Comparison of ENCODE assay signal across 18 cellular contexts in the genomic region with DNA sequence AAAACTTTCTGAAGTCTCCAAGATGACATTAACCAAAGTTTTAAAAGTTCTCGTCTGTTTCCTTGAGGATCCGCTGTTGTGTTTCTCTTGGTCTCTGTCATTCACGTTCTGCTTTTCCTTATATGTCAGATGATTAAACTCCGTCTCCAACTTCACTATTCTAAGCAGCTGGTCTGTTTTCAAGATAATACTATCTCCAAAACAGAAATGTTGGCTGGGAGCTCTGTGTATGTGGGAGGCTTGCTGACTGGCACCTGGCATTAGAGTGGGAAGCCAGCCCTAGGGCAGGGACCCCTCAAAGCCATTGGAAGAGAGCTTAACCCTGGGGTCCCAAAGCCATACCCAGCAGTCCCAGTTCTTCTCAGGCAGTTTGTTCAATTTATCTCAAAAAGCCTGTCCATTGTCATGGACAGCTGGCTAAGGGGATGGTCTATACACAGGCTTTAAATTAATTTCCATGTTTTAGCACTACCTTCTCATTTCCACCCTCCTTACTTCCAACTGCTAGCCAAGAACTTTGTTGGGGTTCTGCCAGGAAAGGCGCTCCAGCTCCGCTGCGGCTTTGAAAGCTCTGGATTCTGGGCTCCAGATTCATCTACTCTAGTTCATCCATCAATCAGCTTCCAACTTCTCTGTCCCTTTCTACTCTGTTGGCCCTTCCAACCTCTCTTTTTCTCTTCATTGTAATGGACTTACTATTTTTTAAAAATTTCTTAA. TPM values are rescaled to one million over a fixed set of nuclear protein-coding genes. Genes with fewer than 3 reads are reported as not detected.
DNase-seq lines count a peak whose midpoint lies in the region; ATAC-seq, FAIRE-seq and TF ChIP-seq lines count a peak whose summit lies in the region.
"Had no signal": no experiment of that assay in that cellular context is flagged by ENCODE, and none has a peak within 500 bp of the region (broad histone marks: within the 10 kb centered on the region; RNA-seq: fewer than 3 reads in every experiment).

No MANE protein-coding gene starts in this region.

- H3K27ac ChIP-seq in H1 (ENCODE audit: low read depth, low read length) = peak overlapping the region; percentile 46; the same call in 1 of the 2 replicates
- H3K27ac ChIP-seq in transverse colon = peak overlapping the region in 3 of 4 donors; percentile 28 to 40 (median 31)
- no peak overlapping the region for H3K27ac ChIP-seq in colonic mucosa
- H3K27ac ChIP-seq: coronary artery, skin epidermis had no signal

- H3K27ac Mint-ChIP-seq in activated T-cell treated with anti-CD3 and anti-CD28 coated beads, Interleukin-2, amount 50 U/mL, for 72 hours = peak overlapping the region; percentile 77
- H3K27ac Mint-ChIP-seq in mesothelial cell of epicardium = peak overlapping the region; percentile 35

- H3K4me1 ChIP-seq in H1 (replicated peaks in 1 of 4; ENCODE audit: control insufficient read depth in 3 of 4, insufficient read depth in 4 of 4, low read length in 3 of 4) (peaks cover 0 to 6% (median 4%) of the 10 kb centered on the region in 4 experiments; a peak in 2 of 7 replicates), transverse colon (peaks cover 10 to 58% (median 31%) of the 10 kb centered on the region in 4 donors), colonic mucosa (peaks cover 3% of the 10 kb centered on the region)

- no peak for DNase-seq in activated T-cell treated with anti-CD3 and anti-CD28 coated beads, Interleukin-2, amount 50 U/mL, for 72 hours
- no peak for DNase-seq in activated T-cell treated with anti-CD3 and anti-CD28 coated beads, Interleukin-2, amount 50 U/mL, for 1 hour
- no peak for DNase-seq in H1 (ENCODE audit: low read depth in 1 of 2, low spot score in 2 of 2)
- DNase-seq in mesothelial cell of epicardium (ENCODE audit: low spot score in 2 of 2, unreplicated experiment in 2 of 2) = no peak
- no peak for DNase-seq in transverse colon
- DNase-seq in cerebellum (ENCODE audit: low spot score) = no peak
- DNase-seq in stimulated activated CD4-positive, alpha-beta T cell treated with anti-CD3 and anti-CD28 coated beads, Interleukin-1b, Interleukin-23, amount 100 ng/mL, for 48 hours = no peak
- no peak for DNase-seq in colonic mucosa
- DNase-seq: activated CD8-positive, alpha-beta T cell treated with anti-CD3 and anti-CD28 coated beads for 36 hours; activated effector memory CD4-positive, alpha-beta T cell treated with anti-CD3 and anti-CD28 coated beads, Interleukin-2, amount 50 U/mL, for 16 hours; IMR-90; kidney; NCI-H1930; SIG-M5; stimulated activated naive CD4-positive, alpha-beta T cell treated with Interleukin-2 at 50 U/mL for 16 hours; T1000 had no signal

- H2BK12ac ChIP-seq in H1 (ENCODE audit: low read depth, low read length) = no peak overlapping the region

- in situ Hi-C loops in transverse colon (cut with MboI; ENCODE audit: low pct_ligation_motif_present in 1 of 4, low pct_unique_long_range_greater_than_20kb in 1 of 4, low sequenced_read_pairs in 3 of 4) = no loop called here

- peaks cover 3 to 14% of the 10 kb centered on the region in 2 donors for H3K36me3 Mint-ChIP-seq in activated T-cell treated with anti-CD3 and anti-CD28 coated beads, Interleukin-2, amount 50 U/mL, for 72 hours (ENCODE audit: insufficient read depth in 2 of 2)
- H3K36me3 Mint-ChIP-seq in mesothelial cell of epicardium = peaks cover 13% of the 10 kb centered on the region

- CTCF ChIA-PET in H1 (lab: Charles Lee; ENCODE audit: partially characterized antibody) = interaction anchor here (0.9 to 1.2 kb wide), 5 partner anchors 11 to 153 kb away, joined by 3 to 4 read pairs (median 3); no protein-coding TSS in a partner anchor

- no peak overlapping the region; a peak in 1 of 8 replicates for H3K4me3 ChIP-seq in H1 (ENCODE audit: extremely low read depth in 1 of 4, insufficient read depth in 2 of 4, low read depth in 3 of 4, low read length in 4 of 4)
- H3K4me3 ChIP-seq in transverse colon = no peak overlapping the region
- H3K4me3 ChIP-seq in colonic mucosa = no peak overlapping the region
- H3K4me3 ChIP-seq: coronary artery, skin epidermis had no signal

- no peak overlapping the region for H3K9ac ChIP-seq in H1 (replicated peaks in 1 of 4; ENCODE audit: extremely low read depth in 1 of 4, low read depth in 3 of 4, low read length in 3 of 4)
- no peak overlapping the region for H3K9ac ChIP-seq in colonic mucosa (ENCODE audit: low read depth in 2 of 2, low read length in 2 of 2)

- peaks cover 7 to 8% of the 10 kb centered on the region in 2 experiments for H4K20me1 ChIP-seq in H1 (replicated peaks in 1 of 2; ENCODE audit: control insufficient read depth in 1 of 2, insufficient read depth in 2 of 2, low read length in 2 of 2)

- peaks cover 5% of the 10 kb centered on the region for H3K4me1 Mint-ChIP-seq in activated T-cell treated with anti-CD3 and anti-CD28 coated beads, Interleukin-2, amount 50 U/mL, for 72 hours (ENCODE audit: low read depth)
- H3K4me1 Mint-ChIP-seq in mesothelial cell of epicardium = peaks cover 6% of the 10 kb centered on the region

- ATAC-seq in activated T-cell treated with anti-CD3 and anti-CD28 coated beads, Interleukin-2, amount 50 U/mL, for 72 hours (replicated peaks in 1 of 2) = no peak
- ATAC-seq: activated CD8-positive, alpha-beta T cell treated with anti-CD3 and anti-CD28 coated beads for 36 hours had no signal

- H2BK15ac ChIP-seq in H1 (ENCODE audit: low read length) = no peak overlapping the region

- H3K56ac ChIP-seq in H1 (replicated peaks; ENCODE audit: insufficient read length, low read depth, low read length) = no peak overlapping the region

- H3K4me2 ChIP-seq in H1 (ENCODE audit: insufficient read depth in 1 of 2, low read depth in 2 of 2, low read length in 2 of 2) = peak overlapping the region; percentile 33 to 37; a peak in 3 of 4 replicates

- H2BK120ac ChIP-seq in H1 (replicated peaks; ENCODE audit: low read depth, low read length) = no peak overlapping the region

- H3K79me1 ChIP-seq in H1 (ENCODE audit: low read depth, low read length) = peaks cover 5% of the 10 kb centered on the region; the same call in 1 of the 2 replicates

- FAIRE-seq in H1 (lab: Jason Lieb, UNC) = no peak
- FAIRE-seq: kidney had no signal

- TF ChIP-seq CTCF in H1 (IDR thresholded peaks at IDR 0.05; ENCODE audit: control extremely low read depth in 1 of 3, insufficient read depth in 1 of 3, low read depth in 1 of 3, low read length in 3 of 3) (no peak), mesothelial cell of epicardium (IDR thresholded peaks at IDR 0.05; ENCODE audit: unreplicated experiment) (no peak), transverse colon (IDR thresholded peaks at IDR 0.05) (no peak), colonic mucosa (IDR thresholded peaks at IDR 0.05) (no peak)

- no peaks in the 10 kb centered on the region for H3K23me2 ChIP-seq in H1 (ENCODE audit: low read depth, low read length)

- TF ChIP-seq EP300 in H1 (IDR thresholded peaks at IDR 0.05; ENCODE audit: borderline replicate concordance in 1 of 2, low read depth in 2 of 2, low read length in 2 of 2) (no peak), transverse colon (IDR thresholded peaks at IDR 0.05; ENCODE audit: low read depth) (no peak)

- no peak overlapping the region for H2BK20ac ChIP-seq in H1 (ENCODE audit: low read length)

- H2AFZ ChIP-seq in H1 (ENCODE audit: low read length) = no peak overlapping the region

- peaks cover 2 to 31% (median 13%) of the 10 kb centered on the region in 4 experiments; a peak in 6 of 8 replicates for H3K36me3 ChIP-seq in H1 (ENCODE audit: control insufficient read depth in 2 of 4, insufficient read depth in 4 of 4, low read length in 3 of 4)
- peaks cover 0 to 29% (median 8%) of the 10 kb centered on the region in 4 donors for H3K36me3 ChIP-seq in transverse colon
- H3K36me3 ChIP-seq in colonic mucosa = peaks cover 4% of the 10 kb centered on the region

- 91% methylated on average over 7 of the region's 7 CpGs; no CpG with 5 or more reads in 1 of the 2 experiments for WGBS in H1 (ENCODE audit: extremely low coverage in 1 of 2, insufficient coverage in 1 of 2, insufficient read length in 1 of 2, insufficient replicate concordance in 2 of 2, low coverage in 1 of 2, low lambda C conversion rate in 2 of 2, missing lambda C conversion rate in 1 of 2), 2 experiments
- WGBS in transverse colon (ENCODE audit: low coverage in 1 of 2), 2 donors = 40 to 65% methylated on average over 3 to 7 of the region's 7 CpGs

- POLR2A ChIA-PET in H1 (lab: Charles Lee; ENCODE audit: partially characterized antibody) = interaction anchor here (1.2 to 3.3 kb wide), 3 partner anchors 10 to 72 kb away, joined by 3 to 22 read pairs (median 3); partner anchors contain the start of gene BTBD1

- H3K79me2 ChIP-seq in H1 (ENCODE audit: control insufficient read depth in 1 of 2, insufficient read depth in 2 of 2, low read length in 2 of 2) = peaks cover 6 to 58% of the 10 kb centered on the region in 2 experiments

- TF ChIP-seq RAD21 in H1 (IDR thresholded peaks at IDR 0.05 in 1 of 2, conservative IDR thresholded peaks at IDR 0.05 in 1 of 2; ENCODE audit: low read depth in 2 of 2, low read length in 2 of 2) = no peak

- H4K5ac ChIP-seq in H1 (ENCODE audit: insufficient read length, low read depth, low read length) = no peak overlapping the region

- no peaks in the 10 kb centered on the region for H3K27me3 Mint-ChIP-seq in activated T-cell treated with anti-CD3 and anti-CD28 coated beads, Interleukin-2, amount 50 U/mL, for 72 hours (ENCODE audit: low read depth)
- H3K27me3 Mint-ChIP-seq in mesothelial cell of epicardium (ENCODE audit: low read depth) = no peaks in the 10 kb centered on the region
- H3K27me3 Mint-ChIP-seq: activated CD8-positive, alpha-beta T cell treated with anti-CD3 and anti-CD28 coated beads for 36 hours had no signal

- no peak overlapping the region for H3K4ac ChIP-seq in H1 (replicated peaks; ENCODE audit: insufficient read length, low read depth, low read length)

- H2BK5ac ChIP-seq in H1 (ENCODE audit: low read depth, low read length) = no peak overlapping the region

- H3K9me3 Mint-ChIP-seq in activated T-cell treated with anti-CD3 and anti-CD28 coated beads, Interleukin-2, amount 50 U/mL, for 72 hours = no peaks in the 10 kb centered on the region
- no peaks in the 10 kb centered on the region for H3K9me3 Mint-ChIP-seq in mesothelial cell of epicardium
- H3K9me3 Mint-ChIP-seq: activated CD8-positive, alpha-beta T cell treated with anti-CD3 and anti-CD28 coated beads for 36 hours had no signal

- H3K9me3 ChIP-seq in H1 (ENCODE audit: insufficient read depth in 2 of 2, low read depth in 1 of 2, low read length in 1 of 2) (no peaks in the 10 kb centered on the region), transverse colon (no peaks in the 10 kb centered on the region), colonic mucosa (no peaks in the 10 kb centered on the region)

- H4K91ac ChIP-seq in H1 (replicated peaks; ENCODE audit: insufficient read length, low read length) = no peak overlapping the region

- H4K8ac ChIP-seq in H1 (ENCODE audit: extremely low read depth, insufficient read depth, low read length) = no peak overlapping the region

- H2AK5ac ChIP-seq in H1 (ENCODE audit: low read depth, low read length) = no peak overlapping the region

- no peak overlapping the region for H3K23ac ChIP-seq in H1 (ENCODE audit: insufficient read length)

- no peaks in the 10 kb centered on the region for H3K27me3 ChIP-seq in H1 (replicated peaks in 1 of 4; ENCODE audit: control insufficient read depth in 3 of 4, extremely low read depth in 1 of 4, insufficient read depth in 3 of 4, low read length in 3 of 4)
- no peaks in the 10 kb centered on the region for H3K27me3 ChIP-seq in transverse colon
- no peaks in the 10 kb centered on the region for H3K27me3 ChIP-seq in colonic mucosa

- intact Hi-C loops in transverse colon (cut with DNase I; ENCODE audit: low total_unique reads) = no loop called here
- intact Hi-C loops in colonic mucosa (cut with DNase I) = no loop called here

- no peak overlapping the region for H3K14ac ChIP-seq in H1 (ENCODE audit: insufficient read length)

- no peak overlapping the region for H3K4me3 Mint-ChIP-seq in activated T-cell treated with anti-CD3 and anti-CD28 coated beads, Interleukin-2, amount 50 U/mL, for 72 hours
- no peak overlapping the region for H3K4me3 Mint-ChIP-seq in mesothelial cell of epicardium
- H3K4me3 Mint-ChIP-seq: activated CD8-positive, alpha-beta T cell treated with anti-CD3 and anti-CD28 coated beads for 36 hours had no signal

- H3K18ac ChIP-seq in H1 (ENCODE audit: extremely low read depth, low read length) = no peak overlapping the region

- no peak for TF ChIP-seq POLR2A in H1 (IDR thresholded peaks at IDR 0.05; ENCODE audit: control extremely low read depth in 1 of 2, low read depth in 2 of 2, low read length in 2 of 2)
- no peak for TF ChIP-seq POLR2A in transverse colon (IDR thresholded peaks at IDR 0.05)

RNA-seq across cellular contexts. Expression of gene BTBD1, which starts 9.2 kb away (rescaled TPM):
- total RNA-seq in activated T-cell treated with anti-CD3 and anti-CD28 coated beads, Interleukin-2, amount 50 U/mL, for 72 hours = 10 to 100 TPM; 65.0 to 65.7 TPM
- 35.3 and 39.5 TPM in 2 replicates for total RNA-seq in H1 (2021; fragmentation: NEBNext Ultra II Directional; extraction: Animal tissue kit (Norgen Biotek cat#: 25700))
- polyA plus RNA-seq in H1 (2011; rRNA removed) = 18.6 and 18.8 TPM in 2 replicates
- polyA plus RNA-seq in H1 (2011; cell fraction: cytosol; rRNA removed) = 20.4 TPM
- polyA plus RNA-seq in H1 (2011; cell fraction: nucleus; rRNA removed) = 22.3 TPM
- 17.3 to 29.8 TPM (median 20.1 TPM) in 4 replicates for polyA plus RNA-seq in H1 (2012, experiment 1 of 2)
- 3.3 TPM for polyA plus RNA-seq in H1 (2012, experiment 2 of 2)
- polyA plus RNA-seq in H1 (2013, experiment 1 of 2) = 22.3 TPM
- polyA plus RNA-seq in H1 (2013, experiment 2 of 2) = 22.0 TPM
- polyA minus RNA-seq in H1 (2011; rRNA and poly(A)+ RNA removed) = 28.9 and 44.8 TPM in 2 replicates
- 28.5 TPM for polyA minus RNA-seq in H1 (2011; cell fraction: cytosol; rRNA and poly(A)+ RNA removed)
- polyA minus RNA-seq in H1 (2011; cell fraction: nucleus; rRNA and poly(A)+ RNA removed) = 47.2 TPM
- total RNA-seq in mesothelial cell of epicardium = 33.4 to 37.4 TPM (median 35.0 TPM) in 3 replicates
- total RNA-seq in transverse colon = 10 to 100 TPM; 65.7 to 96.1 (median 74.1) TPM
- total RNA-seq in cerebellum = 70.5 TPM
- 10 to 100 TPM; 56.7 to 63.6 TPM for total RNA-seq in colonic mucosa

RNA-seq across cellular contexts. Expression of gene C15orf40, which starts 46.4 kb away (rescaled TPM):
- total RNA-seq in activated T-cell treated with anti-CD3 and anti-CD28 coated beads, Interleukin-2, amount 50 U/mL, for 72 hours = 10 to 100 TPM; 31.5 to 40.8 TPM
- total RNA-seq in H1 (2021; fragmentation: NEBNext Ultra II Directional; extraction: Animal tissue kit (Norgen Biotek cat#: 25700)) = 10.7 and 21.8 TPM in 2 replicates
- 9.5 and 10.7 TPM in 2 replicates for polyA plus RNA-seq in H1 (2011; rRNA removed)
- polyA plus RNA-seq in H1 (2011; cell fraction: cytosol; rRNA removed) = 18.6 TPM
- polyA plus RNA-seq in H1 (2011; cell fraction: nucleus; rRNA removed) = 10.1 TPM
- polyA plus RNA-seq in H1 (2012, experiment 1 of 2) = 10.9 to 25.0 TPM (median 17.9 TPM) in 4 replicates
- 8.2 TPM for polyA plus RNA-seq in H1 (2012, experiment 2 of 2)
- 8.0 TPM for polyA plus RNA-seq in H1 (2013, experiment 1 of 2)
- 10.9 TPM for polyA plus RNA-seq in H1 (2013, experiment 2 of 2)
- polyA minus RNA-seq in H1 (2011; rRNA and poly(A)+ RNA removed) = 7.6 and 11.9 TPM in 2 replicates
- polyA minus RNA-seq in H1 (2011; cell fraction: cytosol; rRNA and poly(A)+ RNA removed) = 8.2 TPM
- 25.2 TPM for polyA minus RNA-seq in H1 (2011; cell fraction: nucleus; rRNA and poly(A)+ RNA removed)
- total RNA-seq in mesothelial cell of epicardium = 15.8 to 21.2 TPM (median 18.4 TPM) in 3 replicates
- total RNA-seq in transverse colon = 10 to 100 TPM; 10.6 to 42.8 (median 18.9) TPM
- 21.5 TPM for total RNA-seq in cerebellum
- 10 to 100 TPM; 19.0 to 22.7 TPM for total RNA-seq in colonic mucosa

RNA-seq across cellular contexts. Expression of gene TM6SF1, which starts 49.6 kb away (rescaled TPM):
- 10 to 100 TPM; 25.1 to 31.8 TPM for total RNA-seq in activated T-cell treated with anti-CD3 and anti-CD28 coated beads, Interleukin-2, amount 50 U/mL, for 72 hours
- total RNA-seq in H1 (2021; fragmentation: NEBNext Ultra II Directional; extraction: Animal tissue kit (Norgen Biotek cat#: 25700)) = 0.90 and 1.0 TPM in 2 replicates
- 0.74 and 0.86 TPM in 2 replicates for polyA plus RNA-seq in H1 (2011; rRNA removed)
- 0.89 TPM for polyA plus RNA-seq in H1 (2011; cell fraction: cytosol; rRNA removed)
- polyA plus RNA-seq in H1 (2011; cell fraction: nucleus; rRNA removed) = 0.33 TPM
- polyA plus RNA-seq in H1 (2012, experiment 1 of 2) = 0.37 to 0.83 TPM (median 0.78 TPM) in 4 replicates
- not detected for polyA plus RNA-seq in H1 (2012, experiment 2 of 2)
- 1.1 TPM for polyA plus RNA-seq in H1 (2013, experiment 1 of 2)
- 1.2 TPM for polyA plus RNA-seq in H1 (2013, experiment 2 of 2)
- polyA minus RNA-seq in H1 (2011; rRNA and poly(A)+ RNA removed) = 0.54 TPM in 1 of 2 replicates, not detected in the other
- not detected for polyA minus RNA-seq in H1 (2011; cell fraction: cytosol; rRNA and poly(A)+ RNA removed)
- polyA minus RNA-seq in H1 (2011; cell fraction: nucleus; rRNA and poly(A)+ RNA removed) = 0.40 TPM
- total RNA-seq in mesothelial cell of epicardium (not detected in 3 replicates), transverse colon (1 to 10 TPM in 1 of 4 donors, under 1 TPM in 1, not detected in 2; 0.96 to 1.7 TPM), cerebellum (1.8 TPM), colonic mucosa (1 to 10 TPM in 1 of 2 donors, under 1 TPM in 1; 0.62 to 1.5 TPM)
